In the genomic region with DNA sequence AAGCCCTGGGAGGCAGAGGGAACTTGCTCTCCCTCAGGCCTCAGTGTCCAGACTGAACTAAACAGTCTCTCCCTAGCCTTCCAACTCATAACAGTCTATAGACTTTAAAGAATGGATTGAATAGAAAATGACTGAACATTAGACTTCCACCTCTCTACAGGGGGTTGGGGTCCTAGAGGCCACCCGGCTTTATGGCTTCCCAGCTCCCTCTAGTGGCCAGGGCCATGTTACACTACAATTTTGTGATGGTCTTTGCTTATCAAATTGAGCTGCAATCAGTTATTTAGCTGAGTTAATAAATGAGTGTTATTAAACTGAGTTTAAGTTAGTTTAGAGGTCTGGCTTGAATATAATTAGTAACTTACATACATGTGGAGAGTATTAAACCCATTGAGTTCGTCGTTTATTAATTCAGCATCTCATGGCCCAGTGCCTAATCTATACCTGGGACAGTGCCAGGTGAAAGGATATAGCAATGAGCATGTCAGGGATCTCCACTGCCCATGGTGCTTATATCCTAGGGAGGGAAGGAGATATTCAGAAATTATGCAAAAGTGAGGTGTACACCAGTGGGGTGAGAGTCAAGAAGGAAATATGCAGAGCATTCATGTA, we compare ENCODE assay signal across 8 cellular contexts.
DNase-seq lines count a peak whose midpoint lies in the region; ATAC-seq and TF ChIP-seq lines count a peak whose summit lies in the region.

No MANE protein-coding gene starts in this region.

- no peaks in the 10 kb centered on the region for H3K27me3 ChIP-seq in SJCRH30
- H3K27me3 ChIP-seq in kidney epithelial cell (ENCODE audit: control insufficient read depth, insufficient read depth, low read length), result no peaks in the 10 kb centered on the region

- peak; percentile 83 for TF ChIP-seq CTCF in kidney epithelial cell (IDR thresholded peaks at IDR 0.05; ENCODE audit: insufficient read depth, low read length, poor library complexity, severe bottlenecking)

- H3K36me3 ChIP-seq in SJCRH30, result no peaks in the 10 kb centered on the region
- H3K36me3 ChIP-seq in kidney epithelial cell (ENCODE audit: control insufficient read depth, insufficient read depth, low read length), result no peaks in the 10 kb centered on the region

- H3K4me3 ChIP-seq in SJCRH30, result no peak overlapping the region
- no peak overlapping the region for H3K4me3 ChIP-seq in kidney epithelial cell (ENCODE audit: low read depth, low read length)

- peaks cover 12% of the 10 kb centered on the region; the same call in 1 of the 2 replicates for H3K4me1 ChIP-seq in SJCRH30

- ATAC-seq in HG02885 (IDR thresholded peaks at IDR 0.05; ENCODE audit: poor library complexity, unreplicated experiment) (peak; percentile 71), HG03097 (IDR thresholded peaks at IDR 0.05; ENCODE audit: low FRiP score, unreplicated experiment) (no peak)

- H3K9me3 ChIP-seq in SJCRH30 (replicated peaks), result no peaks in the 10 kb centered on the region

- DNase-seq in NCI-H1105 treated with DMSO at 0.1 percent for 48 hours (lab: John Stamatoyannopoulos, UW), result peak; percentile 19
- no peak for DNase-seq in NCI-H1105 (lab: John Stamatoyannopoulos, UW)
- peak; percentile 53 to 74 for DNase-seq in SJCRH30
- DNase-seq in amniotic stem cell (lab: John Stamatoyannopoulos, UW), result peak; percentile 13
- DNase-seq in kidney epithelial cell (ENCODE audit: low read depth), result no peak
- DNase-seq in stimulated activated CD8-positive, alpha-beta memory T cell treated with anti-CD3 and anti-CD28 coated beads, Interleukin-15, amount 100 ng/mL, for 1 hour (ENCODE audit: low read depth), result peak; percentile 4

- H3K27ac ChIP-seq in SJCRH30, result no peak overlapping the region

Comparison
In these comparisons a context has a peak if more than half of its experiments do, and no peak if none do; other contexts are left out.
1. DNase-seq: peak in NCI-H1105 treated with DMSO at 0.1 percent for 48 hours (single experiment), SJCRH30 (2 of 2), amniotic stem cell (single experiment) and stimulated activated CD8-positive, alpha-beta memory T cell treated with anti-CD3 and anti-CD28 coated beads, Interleukin-15, amount 100 ng/mL, for 1 hour (single experiment); none in NCI-H1105 (single experiment) and kidney epithelial cell (single experiment).